Comparison of ENCODE assay signal across 26 cellular contexts in the genomic region with DNA sequence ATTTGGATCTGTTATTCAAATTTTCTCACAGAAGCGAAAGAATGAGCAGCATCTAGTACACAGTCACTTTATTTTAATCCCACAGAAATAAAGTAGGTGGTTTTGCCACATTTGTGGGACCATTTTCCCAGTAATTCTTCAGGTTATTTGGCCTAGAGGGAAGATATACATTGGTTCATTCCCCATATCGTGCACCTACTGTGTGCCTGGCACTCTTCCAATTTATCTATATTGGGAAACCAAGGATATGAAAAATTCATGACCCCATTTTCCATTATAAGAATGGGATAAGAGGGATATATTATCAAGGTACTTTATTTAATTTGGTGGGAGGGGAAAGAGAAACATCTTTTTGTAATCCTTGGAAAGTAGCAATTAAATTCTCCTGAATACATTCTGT. TPM values are rescaled to one million over a fixed set of nuclear protein-coding genes. Genes with fewer than 3 reads are reported as not detected.
DNase-seq lines count a peak whose midpoint lies in the region; ATAC-seq, FAIRE-seq and TF ChIP-seq lines count a peak whose summit lies in the region.
"Had no signal": no experiment of that assay in that cellular context is flagged by ENCODE, and none has a peak within 500 bp of the region (broad histone marks: within the 10 kb centered on the region; RNA-seq: fewer than 3 reads in every experiment).

No MANE protein-coding gene starts in this region.

- H3K4me1 ChIP-seq in K562 (replicated peaks in 1 of 2; ENCODE audit: control insufficient read depth in 2 of 2, insufficient read depth in 2 of 2, low read length in 2 of 2), result no peaks in the 10 kb centered on the region
- H3K4me1 ChIP-seq in SJCRH30, result no peaks in the 10 kb centered on the region

- H3K27ac Mint-ChIP-seq in stimulated activated memory B cell treated with anti-CD40 and anti-IgM and Interleukin-4, amounts not matched to agents 10 μg/mL and 1 μg/mL and 100 μg/mL, for 72 hours, result peak overlapping the region; percentile 67
- H3K27ac Mint-ChIP-seq: B cell; CD8-positive, alpha-beta T cell had no signal

- CTCF ChIA-PET in K562 (lab: Yijun Ruan, JAX; ENCODE audit: low intra/inter-chr PET ratio), result no interaction called here

- in situ Hi-C loops in K562 (cut with MboI), result no loop called here

- no peak overlapping the region for H2AFZ ChIP-seq in K562 (ENCODE audit: low read depth, low read length)

- ATAC-seq in K562, result no peak
- no peak for ATAC-seq in stimulated activated memory B cell treated with anti-CD40 and anti-IgM and Interleukin-4, amounts not matched to agents 10 μg/mL and 1 μg/mL and 100 μg/mL, for 72 hours
- no peak for ATAC-seq in GM18867 (IDR thresholded peaks at IDR 0.05; ENCODE audit: unreplicated experiment)
- no peak for ATAC-seq in omental fat pad (ENCODE audit: low FRiP score)
- ATAC-seq: A549; CD8-positive, alpha-beta T cell had no signal

- H3K9me1 ChIP-seq in K562 (ENCODE audit: control insufficient read depth, insufficient read depth, low read length), result no peaks in the 10 kb centered on the region

- no peak for TF ChIP-seq RAD21 in K562 (CRISPR knock-in tag; conservative IDR thresholded peaks at IDR 0.05 in 1 of 2, IDR thresholded peaks at IDR 0.05 in 1 of 2)

- no peak for TF ChIP-seq CTCF in 22Rv1 (IDR thresholded peaks at IDR 0.05)
- no peak for TF ChIP-seq CTCF in K562 (IDR thresholded peaks at IDR 0.05 in 2 of 3, conservative IDR thresholded peaks at IDR 0.05 in 1 of 3; ENCODE audit: insufficient read depth in 2 of 3, low read depth in 1 of 3, low read length in 3 of 3)
- no peak for TF ChIP-seq CTCF in omental fat pad (IDR thresholded peaks at IDR 0.05)

- H3K36me3 ChIP-seq in K562 (ENCODE audit: control insufficient read depth, insufficient read depth, low read length), result peaks cover 46% of the 10 kb centered on the region
- H3K36me3 ChIP-seq in SJCRH30, result peaks cover 21% of the 10 kb centered on the region

- 84% methylated on average over 2 of the region's 2 CpGs for WGBS in K562 (ENCODE audit: insufficient coverage, low coverage, missing lambda C conversion rate)

- no peak overlapping the region for H3K4me2 ChIP-seq in K562 (ENCODE audit: insufficient read depth, low read length)
- H3K4me2 ChIP-seq: A549; BLaER1 treated with 17β-estradiol and CSF1 and Interleukin-3, amounts not matched to agents 10 nM and 100 nM had no signal

- no peaks in the 10 kb centered on the region for H3K79me2 ChIP-seq in K562 (ENCODE audit: control insufficient read depth, insufficient read depth, low read length)

- H3K4me3 ChIP-seq in K562, result no peak overlapping the region
- no peak overlapping the region for H3K4me3 ChIP-seq in SJCRH30
- H3K4me3 ChIP-seq: A549; BLaER1 treated with 17β-estradiol and CSF1 and Interleukin-3, amounts not matched to agents 10 nM and 100 nM; GM12878 had no signal

- no peak for TF ChIP-seq EP300 in K562 (IDR thresholded peaks at IDR 0.05; ENCODE audit: low read length)

- H3K4me1 Mint-ChIP-seq in stimulated activated memory B cell treated with anti-CD40 and anti-IgM and Interleukin-4, amounts not matched to agents 10 μg/mL and 1 μg/mL and 100 μg/mL, for 72 hours, result peaks cover 11% of the 10 kb centered on the region

- H3K27me3 Mint-ChIP-seq in stimulated activated memory B cell treated with anti-CD40 and anti-IgM and Interleukin-4, amounts not matched to agents 10 μg/mL and 1 μg/mL and 100 μg/mL, for 72 hours, result no peaks in the 10 kb centered on the region
- H3K27me3 Mint-ChIP-seq: B cell; CD4-positive, alpha-beta T cell had no signal

- no peaks in the 10 kb centered on the region for H3K27me3 ChIP-seq in K562 (ENCODE audit: control insufficient read depth in 2 of 2, insufficient read depth in 2 of 2, low read length in 2 of 2)
- H3K27me3 ChIP-seq in SJCRH30, result no peaks in the 10 kb centered on the region
- H3K27me3 ChIP-seq: BLaER1 treated with 17β-estradiol and CSF1 and Interleukin-3, amounts not matched to agents 10 nM and 100 nM had no signal

- POLR2A ChIA-PET in K562 (lab: Yijun Ruan, JAX), result no interaction called here

- peak; percentile 26 for FAIRE-seq in GM18507 (lab: Jason Lieb, UNC)
- peak; percentile 51 for FAIRE-seq in K562 (lab: Jason Lieb, UNC)
- FAIRE-seq: D721Med, GM12878, GM12892 had no signal

- peak overlapping the region; percentile 84 for H3K27ac ChIP-seq in 22Rv1
- H3K27ac ChIP-seq in K562 (ENCODE audit: extremely low read depth, low read depth, low read length), result no peak overlapping the region
- no peak overlapping the region for H3K27ac ChIP-seq in SJCRH30
- H3K27ac ChIP-seq: A549; BLaER1 treated with 17β-estradiol and CSF1 and Interleukin-3, amounts not matched to agents 10 nM and 100 nM; C4-2B had no signal

- no peaks in the 10 kb centered on the region for H3K9me3 ChIP-seq in K562 (replicated peaks; ENCODE audit: control insufficient read depth, insufficient read depth, low read depth, low read length)
- H3K9me3 ChIP-seq in SJCRH30 (replicated peaks), result no peaks in the 10 kb centered on the region
- H3K9me3 ChIP-seq: A549; BLaER1 treated with 17β-estradiol and CSF1 and Interleukin-3, amounts not matched to agents 10 nM and 100 nM; Caco-2 had no signal

- no TSS peak for BruUV-seq in K562 (replicated peaks; lab: Mats Ljungman, UMichigan)

- peaks cover 65% of the 10 kb centered on the region for H3K36me3 Mint-ChIP-seq in stimulated activated memory B cell treated with anti-CD40 and anti-IgM and Interleukin-4, amounts not matched to agents 10 μg/mL and 1 μg/mL and 100 μg/mL, for 72 hours

- H3K9me3 Mint-ChIP-seq in stimulated activated memory B cell treated with anti-CD40 and anti-IgM and Interleukin-4, amounts not matched to agents 10 μg/mL and 1 μg/mL and 100 μg/mL, for 72 hours, result no peaks in the 10 kb centered on the region
- H3K9me3 Mint-ChIP-seq: CD4-positive, alpha-beta T cell; CD8-positive, alpha-beta T cell had no signal

- H4K20me1 ChIP-seq in K562 (replicated peaks; ENCODE audit: control insufficient read depth, insufficient read depth, low read length), result no peaks in the 10 kb centered on the region

- TF ChIP-seq POLR2A in K562 (conservative IDR thresholded peaks at IDR 0.05), result no peak

- intact Hi-C loops in K562 (cut with micrococcal nuclease), result loop anchor here (10.0 kb wide), 1 partner anchor 232 kb away; no protein-coding TSS in a partner anchor

- DNase-seq in GM18507 (ENCODE audit: extremely low spot score, insufficient read length, low read depth) (no peak), K562 (ENCODE audit: extremely low read depth in 1 of 4, low spot score in 3 of 4) (no peak), SJCRH30 (no peak), omental fat pad (ENCODE audit: low spot score) (no peak)
- DNase-seq: AML-193; Caco-2; Calu3; CD4-positive, alpha-beta T cell; CD8-positive, alpha-beta T cell; DMS 273 treated with DMSO at 0.1 percent for 48 hours; DMS153; DMS53; DMS79; DND-41; EL; GDM1 had no signal

- no peak overlapping the region for H3K4me3 Mint-ChIP-seq in stimulated activated memory B cell treated with anti-CD40 and anti-IgM and Interleukin-4, amounts not matched to agents 10 μg/mL and 1 μg/mL and 100 μg/mL, for 72 hours
- H3K4me3 Mint-ChIP-seq: B cell; CD4-positive, alpha-beta T cell; CD8-positive, alpha-beta T cell had no signal

- H3K9ac ChIP-seq in K562 (ENCODE audit: insufficient read depth in 1 of 2, low read depth in 2 of 2, low read length in 2 of 2), result no peak overlapping the region
- H3K9ac ChIP-seq: BLaER1 treated with 17β-estradiol and CSF1 and Interleukin-3, amounts not matched to agents 10 nM and 100 nM had no signal

RNA-seq across cellular contexts. Expression of a gene that starts 35.1 kb away (rescaled TPM):
- total RNA-seq in K562 (2011; cell fraction: chromatin; rRNA removed; ENCODE audit: low replicate concordance), result 25.3 and 52.1 TPM in 2 replicates
- total RNA-seq in K562 (2011; cell fraction: nucleolus; rRNA removed), result 19.0 and 22.0 TPM in 2 replicates
- total RNA-seq in K562 (2011; cell fraction: nucleoplasm; rRNA removed), result 20.2 and 24.0 TPM in 2 replicates
- total RNA-seq in K562 (2014; rRNA removed) (6.6 and 7.6 TPM in 2 replicates), K562 (2014; rRNA removed; fragmentation: Illumina TruSeq; extraction: Trizol) (10.9 and 14.9 TPM in 2 replicates), K562 (2015; rRNA removed; fragmentation: Illumina TruSeq; extraction: Trizol) (10.4 and 12.4 TPM in 2 replicates), K562 (2021) (15.5 and 17.4 TPM in 2 replicates), omental fat pad (10 to 100 TPM in 2 of 4 donors, 1 to 10 TPM in 2; 9.0 to 20.0 (median 11.4) TPM)
- polyA plus RNA-seq in K562 (2011; rRNA removed) (17.4 and 21.9 TPM in 2 replicates), K562 (2014; fragmentation: Illumina TruSeq; extraction: Trizol) (22.1 and 23.3 TPM in 2 replicates), K562 (2014; fragmentation: Nextera tagmentation; extraction: Ambion mirVana) (10 to 100 TPM; 11.7 to 16.7 TPM), K562 (2014; rRNA removed) (17.2 and 20.1 TPM in 2 replicates)
- polyA plus RNA-seq in K562 (2011; cell fraction: cytosol; rRNA removed), result 5.6 and 8.2 TPM in 2 replicates
- polyA plus RNA-seq in K562 (2011; cell fraction: nucleus; rRNA removed), result 9.7 and 14.3 TPM in 2 replicates
- 17.4 and 19.5 TPM in 2 replicates for polyA plus RNA-seq in K562 (2012)
- 19.0 and 21.1 TPM in 2 replicates for polyA minus RNA-seq in K562 (2011; rRNA and poly(A)+ RNA removed)
- polyA minus RNA-seq in K562 (2011; cell fraction: cytosol; rRNA and poly(A)+ RNA removed), result 5.6 and 7.3 TPM in 2 replicates
- 9.2 and 17.7 TPM in 2 replicates for polyA minus RNA-seq in K562 (2011; cell fraction: nucleus; rRNA and poly(A)+ RNA removed)
- 7.0 and 8.8 TPM in 2 replicates for total RNA-seq in SJCRH30 (2014; rRNA removed; shearing (Covaris generic))

RNA-seq across cellular contexts. Expression of a gene that starts 37.7 kb away (rescaled TPM):
- 86.9 and 163 TPM in 2 replicates for total RNA-seq in K562 (2011; cell fraction: chromatin; rRNA removed; ENCODE audit: low replicate concordance)
- total RNA-seq in K562 (2011; cell fraction: nucleolus; rRNA removed), result 41.4 and 47.1 TPM in 2 replicates
- total RNA-seq in K562 (2011; cell fraction: nucleoplasm; rRNA removed), result 93.0 and 141 TPM in 2 replicates
- total RNA-seq in K562 (2014; rRNA removed), result 17.1 and 18.2 TPM in 2 replicates
- 21.9 and 23.5 TPM in 2 replicates for total RNA-seq in K562 (2014; rRNA removed; fragmentation: Illumina TruSeq; extraction: Trizol)
- total RNA-seq in K562 (2015; rRNA removed; fragmentation: Illumina TruSeq; extraction: Trizol), result 17.8 and 19.6 TPM in 2 replicates
- 38.4 and 38.7 TPM in 2 replicates for total RNA-seq in K562 (2021)
- 21.3 TPM in 2 replicates for polyA plus RNA-seq in K562 (2011; rRNA removed)
- polyA plus RNA-seq in K562 (2011; cell fraction: cytosol; rRNA removed), result 11.0 and 11.1 TPM in 2 replicates
- 29.8 and 33.7 TPM in 2 replicates for polyA plus RNA-seq in K562 (2011; cell fraction: nucleus; rRNA removed)
- polyA plus RNA-seq in K562 (2012), result 18.5 and 21.6 TPM in 2 replicates
- 29.2 and 34.2 TPM in 2 replicates for polyA plus RNA-seq in K562 (2014; fragmentation: Illumina TruSeq; extraction: Trizol)
- 1 to 10 TPM; 3.0 to 7.6 TPM for polyA plus RNA-seq in K562 (2014; fragmentation: Nextera tagmentation; extraction: Ambion mirVana)
- polyA plus RNA-seq in K562 (2014; rRNA removed), result 15.2 and 16.0 TPM in 2 replicates
- polyA minus RNA-seq in K562 (2011; rRNA and poly(A)+ RNA removed), result 72.3 and 75.6 TPM in 2 replicates
- polyA minus RNA-seq in K562 (2011; cell fraction: cytosol; rRNA and poly(A)+ RNA removed), result 20.1 and 34.1 TPM in 2 replicates
- polyA minus RNA-seq in K562 (2011; cell fraction: nucleus; rRNA and poly(A)+ RNA removed), result 12.9 and 19.5 TPM in 2 replicates
- 27.4 and 28.6 TPM in 2 replicates for total RNA-seq in SJCRH30 (2014; rRNA removed; shearing (Covaris generic))
- 10 to 100 TPM; 26.1 to 32.4 (median 29.6) TPM for total RNA-seq in omental fat pad

RNA-seq across cellular contexts. Expression of a gene that starts 41.5 kb away (rescaled TPM):
- 103 and 143 TPM in 2 replicates for total RNA-seq in K562 (2011; cell fraction: chromatin; rRNA removed; ENCODE audit: low replicate concordance)
- 66.6 and 68.9 TPM in 2 replicates for total RNA-seq in K562 (2011; cell fraction: nucleolus; rRNA removed)
- 73.7 and 109 TPM in 2 replicates for total RNA-seq in K562 (2011; cell fraction: nucleoplasm; rRNA removed)
- total RNA-seq in K562 (2014; rRNA removed), result 112 and 135 TPM in 2 replicates
- 305 and 406 TPM in 2 replicates for total RNA-seq in K562 (2014; rRNA removed; fragmentation: Illumina TruSeq; extraction: Trizol)
- 111 and 113 TPM in 2 replicates for total RNA-seq in K562 (2015; rRNA removed; fragmentation: Illumina TruSeq; extraction: Trizol)
- total RNA-seq in K562 (2021), result 132 and 161 TPM in 2 replicates
- 331 and 560 TPM in 2 replicates for polyA plus RNA-seq in K562 (2011; rRNA removed)
- polyA plus RNA-seq in K562 (2011; cell fraction: cytosol; rRNA removed), result 75.7 and 121 TPM in 2 replicates
- polyA plus RNA-seq in K562 (2011; cell fraction: nucleus; rRNA removed), result 192 and 207 TPM in 2 replicates
- 196 and 232 TPM in 2 replicates for polyA plus RNA-seq in K562 (2012)
- 427 and 492 TPM in 2 replicates for polyA plus RNA-seq in K562 (2014; fragmentation: Illumina TruSeq; extraction: Trizol)
- polyA plus RNA-seq in K562 (2014; fragmentation: Nextera tagmentation; extraction: Ambion mirVana), result 100 to 1,000 TPM; 715 to 881 TPM
- 360 and 565 TPM in 2 replicates for polyA plus RNA-seq in K562 (2014; rRNA removed)
- 191 and 212 TPM in 2 replicates for polyA minus RNA-seq in K562 (2011; rRNA and poly(A)+ RNA removed)
- polyA minus RNA-seq in K562 (2011; cell fraction: cytosol; rRNA and poly(A)+ RNA removed), result 29.5 and 33.0 TPM in 2 replicates
- 17.4 and 19.5 TPM in 2 replicates for polyA minus RNA-seq in K562 (2011; cell fraction: nucleus; rRNA and poly(A)+ RNA removed)
- total RNA-seq in SJCRH30 (2014; rRNA removed; shearing (Covaris generic)), result 581 and 605 TPM in 2 replicates
- 1 to 10 TPM in 2 of 4 donors, not detected in 2; 1.0 to 1.7 TPM for total RNA-seq in omental fat pad

Comparison
In these comparisons a context has a peak if more than half of its experiments do, and no peak if none do; other contexts are left out.
1. RNA of a gene that starts 41.5 kb away (total RNA-seq): 581 to 605 TPM in SJCRH30 and 66.6 to 406 TPM in K562; 1.0 to 1.7 TPM in omental fat pad; every median in the first group is over 10 times any median in the second.